ENCODE assay signal across 18 cellular contexts in the genomic region with DNA sequence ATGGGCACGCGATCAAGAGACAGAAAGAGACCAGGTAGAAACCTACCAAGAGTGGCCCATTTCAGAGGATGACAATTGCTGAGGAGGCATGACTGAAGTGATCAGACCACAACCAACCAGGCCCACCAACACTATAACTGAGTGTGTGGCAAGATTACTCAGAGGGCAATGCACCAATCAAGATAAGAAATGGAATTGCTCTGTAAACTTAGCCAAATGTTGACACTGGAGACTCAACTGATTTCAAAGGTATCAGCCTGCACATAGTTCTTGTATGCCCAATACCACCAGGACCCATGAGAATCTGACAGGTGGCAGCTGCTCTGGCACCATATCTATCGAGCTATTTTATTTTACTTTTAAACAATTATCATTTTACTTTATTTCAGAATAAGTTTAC.
A peak's percentile ranks its signal among the peaks of the same experiment; 100 is the strongest.
DNase-seq lines count a peak whose midpoint lies in the region; ATAC-seq and TF ChIP-seq lines count a peak whose summit lies in the region.
"Had no signal": no experiment of that assay in that cellular context is flagged by ENCODE, and none has a peak within 500 bp of the region (broad histone marks: within the 10 kb centered on the region; RNA-seq: fewer than 3 reads in every experiment).

No MANE protein-coding gene starts in this region.

- H3K27me3 Mint-ChIP-seq in activated naive CD8-positive, alpha-beta T cell treated with anti-CD3 and anti-CD28 coated beads, Interleukin-2, amount 50 U/mL, for 24 hours = no peaks in the 10 kb centered on the region
- no peaks in the 10 kb centered on the region for H3K27me3 Mint-ChIP-seq in activated naive CD8-positive, alpha-beta T cell treated with anti-CD3 and anti-CD28 coated beads for 36 hours
- peaks cover 24% of the 10 kb centered on the region for H3K27me3 Mint-ChIP-seq in progenitor cell of endocrine pancreas
- H3K27me3 Mint-ChIP-seq: CD4-positive, alpha-beta memory T cell had no signal

- H3K4me3 Mint-ChIP-seq in activated naive CD8-positive, alpha-beta T cell treated with anti-CD3 and anti-CD28 coated beads, Interleukin-2, amount 50 U/mL, for 24 hours = no peak overlapping the region
- H3K4me3 Mint-ChIP-seq in activated naive CD8-positive, alpha-beta T cell treated with anti-CD3 and anti-CD28 coated beads for 36 hours = no peak overlapping the region
- no peak overlapping the region for H3K4me3 Mint-ChIP-seq in progenitor cell of endocrine pancreas (ENCODE audit: low read depth)
- H3K4me3 Mint-ChIP-seq: CD4-positive, alpha-beta memory T cell; H9 had no signal

- no peak overlapping the region for H3K27ac Mint-ChIP-seq in activated naive CD8-positive, alpha-beta T cell treated with anti-CD3 and anti-CD28 coated beads, Interleukin-2, amount 50 U/mL, for 24 hours
- no peak overlapping the region for H3K27ac Mint-ChIP-seq in activated naive CD8-positive, alpha-beta T cell treated with anti-CD3 and anti-CD28 coated beads for 36 hours
- no peak overlapping the region for H3K27ac Mint-ChIP-seq in progenitor cell of endocrine pancreas
- H3K27ac Mint-ChIP-seq: H9 had no signal

- peak; percentile 44 for ATAC-seq in activated naive CD8-positive, alpha-beta T cell treated with anti-CD3 and anti-CD28 coated beads, Interleukin-2, amount 50 U/mL, for 24 hours
- ATAC-seq in left colon (peak; percentile 93), sciatic nerve (no peak)

- H3K9me3 Mint-ChIP-seq in activated naive CD8-positive, alpha-beta T cell treated with anti-CD3 and anti-CD28 coated beads, Interleukin-2, amount 50 U/mL, for 24 hours = no peaks in the 10 kb centered on the region
- no peaks in the 10 kb centered on the region for H3K9me3 Mint-ChIP-seq in activated naive CD8-positive, alpha-beta T cell treated with anti-CD3 and anti-CD28 coated beads for 36 hours
- no peaks in the 10 kb centered on the region for H3K9me3 Mint-ChIP-seq in progenitor cell of endocrine pancreas (ENCODE audit: low read depth)
- H3K9me3 Mint-ChIP-seq: CD4-positive, alpha-beta memory T cell; H9 had no signal

- peaks cover 61% of the 10 kb centered on the region for H3K4me1 Mint-ChIP-seq in activated naive CD8-positive, alpha-beta T cell treated with anti-CD3 and anti-CD28 coated beads, Interleukin-2, amount 50 U/mL, for 24 hours
- H3K4me1 Mint-ChIP-seq in activated naive CD8-positive, alpha-beta T cell treated with anti-CD3 and anti-CD28 coated beads for 36 hours = peaks cover 49% of the 10 kb centered on the region
- peaks cover 4% of the 10 kb centered on the region for H3K4me1 Mint-ChIP-seq in progenitor cell of endocrine pancreas (ENCODE audit: low read depth)

- H3K36me3 Mint-ChIP-seq in activated naive CD8-positive, alpha-beta T cell treated with anti-CD3 and anti-CD28 coated beads, Interleukin-2, amount 50 U/mL, for 24 hours (ENCODE audit: low read depth) = peaks cover 20% of the 10 kb centered on the region
- peaks cover 46% of the 10 kb centered on the region for H3K36me3 Mint-ChIP-seq in activated naive CD8-positive, alpha-beta T cell treated with anti-CD3 and anti-CD28 coated beads for 36 hours
- H3K36me3 Mint-ChIP-seq in progenitor cell of endocrine pancreas (ENCODE audit: insufficient read depth) = peaks cover 1% of the 10 kb centered on the region

- TF ChIP-seq CTCF in progenitor cell of endocrine pancreas (IDR thresholded peaks at IDR 0.05; ENCODE audit: unreplicated experiment) = no peak

- H3K27ac ChIP-seq in substantia nigra (ENCODE audit: low read depth, low read length, poor library complexity, severe bottlenecking) = no peak overlapping the region
- H3K27ac ChIP-seq: BLaER1, Peyer's patch had no signal

- no peak for DNase-seq in activated naive CD8-positive, alpha-beta T cell treated with anti-CD3 and anti-CD28 coated beads, Interleukin-2, amount 50 U/mL, for 24 hours
- DNase-seq in activated naive CD8-positive, alpha-beta T cell treated with anti-CD3 and anti-CD28 coated beads for 36 hours = no peak
- no peak for DNase-seq in left colon
- DNase-seq in sciatic nerve (ENCODE audit: low spot score) = peak; percentile 33
- DNase-seq in substantia nigra (lab: John Stamatoyannopoulos, UW) = no peak
- DNase-seq in progenitor cell of endocrine pancreas (ENCODE audit: low spot score, unreplicated experiment) = no peak
- DNase-seq in NCI-H128 (lab: John Stamatoyannopoulos, UW; ENCODE audit: unreplicated experiment) = no peak
- DNase-seq: CD4-positive, alpha-beta memory T cell; DMS153; GF-D8; H9; Kasumi-1; MM.1S; NCI-H1105 treated with DMSO at 0.1 percent for 48 hours; NCI-H1694 treated with DMSO at 0.1 percent for 48 hours; NK-92 treated with Interleukin-12 subunit alpha and Interleukin-12 subunit beta, amount 100 ng/mL, for 24 hours; Peyer's patch had no signal

- intact Hi-C loops in left colon (cut with DNase I, micrococcal nuclease) (no loop called here), sciatic nerve (cut with DNase I) (no loop called here)
